Comparison of ENCODE assay signal across 8 cellular contexts in genomic region chr17:82592751-82593589, GRCh38. TPM values are rescaled to one million over a fixed set of nuclear protein-coding genes. Genes with fewer than 3 reads are reported as not detected.
DNase-seq lines count a peak whose midpoint lies in the region; ATAC-seq and TF ChIP-seq lines count a peak whose summit lies in the region.

No MANE protein-coding gene starts in this region.

- H3K4me3 Mint-ChIP-seq in CD14-positive monocyte, result peak overlapping the region; percentile 73 to 86

- H3K4me1 ChIP-seq in adipocyte (ENCODE audit: control insufficient read depth, insufficient read depth, low read length), result peaks cover 28% of the 10 kb centered on the region
- peaks cover 18% of the 10 kb centered on the region for H3K4me1 ChIP-seq in parathyroid adenoma
- H3K4me1 ChIP-seq in upper lobe of right lung, result peaks cover 39% of the 10 kb centered on the region

- peaks cover 0 to 1% (median 1%) of the 10 kb centered on the region in 3 donors for H3K27me3 Mint-ChIP-seq in CD14-positive monocyte (ENCODE audit: low read depth in 3 of 3)

- H3K36me3 ChIP-seq in KOPT-K1 (ENCODE audit: insufficient read depth, low read length), result peaks cover 59% of the 10 kb centered on the region
- peaks cover 30% of the 10 kb centered on the region for H3K36me3 ChIP-seq in adipocyte (ENCODE audit: control insufficient read depth, insufficient read depth, low read length, severe bottlenecking)
- no peaks in the 10 kb centered on the region for H3K36me3 ChIP-seq in parathyroid adenoma (ENCODE audit: control insufficient read depth, insufficient read depth, low read length)
- H3K36me3 ChIP-seq in upper lobe of right lung, result peaks cover 30% of the 10 kb centered on the region

- peak overlapping the region; percentile 81 for H3K4me2 ChIP-seq in parathyroid adenoma (ENCODE audit: low read length)

- peak overlapping the region; percentile 83 for H3K4me3 ChIP-seq in adipocyte (ENCODE audit: low read length)
- peak overlapping the region; percentile 56 for H3K4me3 ChIP-seq in parathyroid adenoma (ENCODE audit: low read depth, low read length)
- H3K4me3 ChIP-seq in upper lobe of right lung, result peak overlapping the region; percentile 69

- H3K4me1 Mint-ChIP-seq in CD14-positive monocyte, result peaks cover 39% of the 10 kb centered on the region

- H3K79me2 ChIP-seq in parathyroid adenoma, result peaks cover 4% of the 10 kb centered on the region

- H3K9ac ChIP-seq in adipocyte (ENCODE audit: low read length) (peak overlapping the region; percentile 88), parathyroid adenoma (no peak overlapping the region)

- H3K36me3 Mint-ChIP-seq in CD14-positive monocyte, result peaks cover 23 to 54% of the 10 kb centered on the region in 2 donors

- peak; percentile 71 for DNase-seq in CD14-positive monocyte (ENCODE audit: low spot score)
- DNase-seq in SKM-1 treated with dmso at 0.1 percent for 144 hours (lab: John Stamatoyannopoulos, UW; ENCODE audit: unreplicated experiment), result peak; percentile 74
- DNase-seq in adipocyte (ENCODE audit: low read depth), result peak; percentile 83
- peak; percentile 84 for DNase-seq in cardiac septum (ENCODE audit: low spot score)
- DNase-seq in upper lobe of right lung, result peak; percentile 80
- no peak for DNase-seq in NK-92 treated with Interleukin-12 subunit alpha and Interleukin-12 subunit beta, amount 100 ng/mL, for 24 hours (lab: John Stamatoyannopoulos, UW)

- H2AFZ ChIP-seq in parathyroid adenoma, result peak overlapping the region; percentile 69

- peak; percentile 66 for ATAC-seq in upper lobe of right lung

- TF ChIP-seq CTCF in CD14-positive monocyte (IDR thresholded peaks at IDR 0.05) (no peak), parathyroid adenoma (IDR thresholded peaks at IDR 0.05) (no peak), upper lobe of right lung (IDR thresholded peaks at IDR 0.05) (no peak)

- H3K9me3 Mint-ChIP-seq in CD14-positive monocyte, result no peaks in the 10 kb centered on the region

- H3K27ac Mint-ChIP-seq in CD14-positive monocyte, result peak overlapping the region; percentile 89 to 95 (median 92)

- H3K27ac ChIP-seq in KOPT-K1 (ENCODE audit: low read depth, low read length, poor library complexity, severe bottlenecking) (peak overlapping the region; percentile 79), parathyroid adenoma (peak overlapping the region; percentile 78), upper lobe of right lung (peak overlapping the region; percentile 90)

- intact Hi-C loops in CD14-positive monocyte (cut with micrococcal nuclease) (no loop called here), cardiac septum (cut with DNase I) (loop anchor here (5.0 kb wide), 2 partner anchors 54 to 256 kb away; partner anchors contain the start of gene WDR45B), upper lobe of right lung (cut with DNase I) (no loop called here)

- H3K27me3 ChIP-seq in adipocyte (replicated peaks; ENCODE audit: control insufficient read depth, insufficient read depth, low read length) (no peaks in the 10 kb centered on the region), parathyroid adenoma (ENCODE audit: control insufficient read depth, insufficient read depth, low read length) (no peaks in the 10 kb centered on the region), upper lobe of right lung (no peaks in the 10 kb centered on the region)

- no peaks in the 10 kb centered on the region for H3K9me3 ChIP-seq in KOPT-K1 (ENCODE audit: insufficient read depth, low read length, poor library complexity, severe bottlenecking)
- H3K9me3 ChIP-seq in adipocyte (ENCODE audit: control insufficient read depth, low read length), result no peaks in the 10 kb centered on the region
- H3K9me3 ChIP-seq in parathyroid adenoma (ENCODE audit: control insufficient read depth, low read length), result no peaks in the 10 kb centered on the region
- no peaks in the 10 kb centered on the region for H3K9me3 ChIP-seq in upper lobe of right lung

RNA-seq across cellular contexts. Expression of gene WDR45B, which starts 55.3 kb away (rescaled TPM):
- polyA plus RNA-seq in CD14-positive monocyte, result 10 to 100 TPM; 42.6 to 60.3 TPM
- total RNA-seq in cardiac septum (45.4 TPM), upper lobe of right lung (65.1 TPM)
